Comparison of ENCODE assay signal across 9 cellular contexts in the genomic region with DNA sequence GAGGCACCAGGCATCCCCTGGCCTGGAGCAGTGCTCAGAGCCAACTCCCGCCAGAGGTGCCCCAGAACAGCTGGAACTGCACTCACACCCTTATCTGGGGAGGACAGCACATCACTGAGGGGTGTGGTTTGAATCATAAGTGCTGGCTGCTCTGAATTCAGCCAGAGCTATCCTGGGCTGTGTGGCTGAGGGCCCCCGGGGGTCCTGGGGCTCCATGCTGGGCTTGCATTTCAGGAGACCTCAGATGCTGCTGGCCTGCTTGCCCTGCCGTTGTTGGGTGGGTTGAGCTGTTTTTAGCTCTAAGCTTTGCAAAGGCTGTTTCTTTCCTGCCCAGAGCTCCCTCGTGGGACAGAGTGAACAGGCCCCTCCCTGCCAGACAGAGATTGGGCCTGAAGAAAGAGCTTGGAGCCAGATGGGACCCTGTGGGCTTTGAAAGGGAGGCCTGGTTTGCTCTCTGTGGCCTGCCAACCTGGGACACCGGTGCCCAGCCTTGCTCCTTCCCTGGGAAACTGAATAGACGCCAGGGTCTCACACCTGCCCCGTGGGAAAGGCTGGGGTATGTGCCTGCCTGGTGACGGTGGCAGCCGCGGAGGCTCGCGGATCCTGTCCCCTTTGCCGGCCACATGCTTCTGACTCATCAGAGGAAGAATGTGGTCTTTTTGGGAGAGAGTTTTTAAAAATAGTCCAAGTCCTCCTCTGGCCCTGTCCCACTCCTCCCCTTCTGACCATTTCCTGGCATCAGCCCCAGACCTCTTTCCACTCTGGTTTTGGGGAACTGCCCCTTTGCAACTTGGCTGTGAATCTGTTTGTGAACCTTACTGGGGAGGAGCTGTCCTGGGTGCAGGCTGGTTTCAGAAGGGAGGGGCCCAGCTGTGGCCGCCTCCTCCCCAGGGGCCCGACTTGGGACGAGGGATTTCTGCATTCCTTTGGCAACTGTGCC. TPM values are rescaled to one million over a fixed set of nuclear protein-coding genes. Genes with fewer than 3 reads are reported as not detected.
DNase-seq lines count a peak whose midpoint lies in the region; ATAC-seq and TF ChIP-seq lines count a peak whose summit lies in the region.
"Had no signal": no experiment of that assay in that cellular context is flagged by ENCODE, and none has a peak within 500 bp of the region (broad histone marks: within the 10 kb centered on the region; RNA-seq: fewer than 3 reads in every experiment).

No MANE protein-coding gene starts in this region.

- 7 to 19% methylated on average over 5 to 10 of the region's 16 CpGs for WGBS in esophagus squamous epithelium, 2 donors

- peak overlapping the region; percentile 65 for H3K4me2 ChIP-seq in PC-3 (ENCODE audit: low read length)

- no peaks in the 10 kb centered on the region for H3K9me2 ChIP-seq in PC-3 (replicated peaks; ENCODE audit: low read length)

- no peaks in the 10 kb centered on the region for H4K20me1 ChIP-seq in PC-3 (ENCODE audit: low read length)

- peak overlapping the region; percentile 97 for H3K27ac ChIP-seq in PC-3 (ENCODE audit: low read length)
- peak overlapping the region; percentile 79 to 96 (median 93) for H3K27ac ChIP-seq in esophagus squamous epithelium
- H3K27ac ChIP-seq in muscle layer of duodenum (ENCODE audit: low read length), result peak overlapping the region; percentile 91

- no peaks in the 10 kb centered on the region for H3F3A ChIP-seq in PC-3 (ENCODE audit: low read length, unreplicated experiment)

- TF ChIP-seq CTCF in PC-3 (conservative IDR thresholded peaks at IDR 0.05; ENCODE audit: low read depth, low read length) (no peak), esophagus squamous epithelium (IDR thresholded peaks at IDR 0.05) (no peak), GM10266 (IDR thresholded peaks at IDR 0.05; ENCODE audit: control insufficient read depth, insufficient read depth, low read depth, missing control alignments) (no peak)

- no peaks in the 10 kb centered on the region for H3K9me3 ChIP-seq in PC-3 (ENCODE audit: low read length)
- H3K9me3 ChIP-seq in esophagus squamous epithelium, result no peaks in the 10 kb centered on the region
- H3K9me3 ChIP-seq in muscle layer of duodenum (ENCODE audit: control insufficient read depth in 1 of 2, low read length in 2 of 2), result no peaks in the 10 kb centered on the region

- no peaks in the 10 kb centered on the region for H3K27me3 ChIP-seq in PC-3 (ENCODE audit: low read length)
- no peaks in the 10 kb centered on the region for H3K27me3 ChIP-seq in esophagus squamous epithelium
- H3K27me3 ChIP-seq in muscle layer of duodenum (ENCODE audit: low read depth, low read length), result no peaks in the 10 kb centered on the region

- no peaks in the 10 kb centered on the region for H3K36me3 ChIP-seq in PC-3 (ENCODE audit: low read depth, low read length)
- H3K36me3 ChIP-seq in esophagus squamous epithelium, result no peaks in the 10 kb centered on the region
- H3K36me3 ChIP-seq in muscle layer of duodenum (ENCODE audit: control insufficient read depth in 1 of 2, insufficient read depth in 2 of 2, low read length in 2 of 2), result no peaks in the 10 kb centered on the region

- ATAC-seq in PC-3 (peak; percentile 76), HG03159 (IDR thresholded peaks at IDR 0.05; ENCODE audit: unreplicated experiment) (no peak)

- H3K79me2 ChIP-seq in PC-3 (ENCODE audit: low read length), result peaks cover 35% of the 10 kb centered on the region

- peaks cover 19% of the 10 kb centered on the region for H3K4me1 ChIP-seq in PC-3 (ENCODE audit: insufficient read depth, low read length)
- peaks cover 58 to 100% (median 62%) of the 10 kb centered on the region in 3 donors for H3K4me1 ChIP-seq in esophagus squamous epithelium
- peaks cover 39 to 87% of the 10 kb centered on the region in 2 donors for H3K4me1 ChIP-seq in muscle layer of duodenum (ENCODE audit: control insufficient read depth in 1 of 2, insufficient read depth in 2 of 2, low read length in 2 of 2)

- POLR2A ChIA-PET in PC-3 (lab: Charles Lee; ENCODE audit: unreplicated experiment), result interaction anchor here (1.3 kb wide), 1 partner anchor 16 kb away, joined by 11 read pairs; no protein-coding TSS in a partner anchor

- DNase-seq in ACHN (peak; percentile 48), PC-3 (peak; percentile 86), esophagus squamous epithelium (lab: John Stamatoyannopoulos, UW) (no peak), NCI-H526 treated with DMSO at 0.1 percent for 48 hours (lab: John Stamatoyannopoulos, UW) (no peak), GM10266 (ENCODE audit: extremely low spot score) (no peak), NCI-H345 (lab: John Stamatoyannopoulos, UW) (no peak)
- DNase-seq: SIG-M5 had no signal

- H3K4me3 ChIP-seq in PC-3 (ENCODE audit: low read length), result no peak overlapping the region
- H3K4me3 ChIP-seq in esophagus squamous epithelium, result peak overlapping the region in 3 of 4 donors; percentile 1 to 33 (median 20)
- H3K4me3 ChIP-seq in muscle layer of duodenum (ENCODE audit: low read depth in 1 of 2, low read length in 2 of 2), result no peak overlapping the region

- in situ Hi-C loops in ACHN (cut with HindIII; ENCODE audit: low pct_ligation_motif_present, low pct_unique_long_range_greater_than_20kb, low sequenced_read_pairs), result no loop called here

- peak in 1 of 4 donors; percentile 23 for TF ChIP-seq POLR2A in esophagus squamous epithelium (IDR thresholded peaks at IDR 0.05)

- BruUV-seq in PC-3 (replicated peaks; lab: Mats Ljungman, UMichigan), result TSS peak; percentile 79

- intact Hi-C loops in PC-3 (cut with micrococcal nuclease), result loop anchor here (5.0 kb wide), 1 partner anchor 127 kb away; no protein-coding TSS in a partner anchor
- intact Hi-C loops in esophagus squamous epithelium (cut with DNase I), result no loop called here

- peak overlapping the region; percentile 65 for H2AFZ ChIP-seq in PC-3 (ENCODE audit: low read length)

- CTCF ChIA-PET in PC-3 (lab: Charles Lee), result no interaction called here

- peak overlapping the region; percentile 90 for H3K9ac ChIP-seq in PC-3 (ENCODE audit: low read length)

RNA-seq across cellular contexts. Expression of gene ARHGEF10L, which starts 30.0 kb away (rescaled TPM):
- 11.2 and 11.3 TPM in 2 replicates for total RNA-seq in PC-3 (2014; rRNA removed)
- 10 to 100 TPM; 30.0 to 61.4 (median 44.7) TPM for total RNA-seq in esophagus squamous epithelium

Comparison
In these comparisons a context has a peak if more than half of its experiments do, and no peak if none do; other contexts are left out.
1. DNase-seq: peak in ACHN (single experiment) and PC-3 (single experiment); none in esophagus squamous epithelium (single experiment), NCI-H526 treated with DMSO at 0.1 percent for 48 hours (single experiment), GM10266 (single experiment) and NCI-H345 (single experiment).
2. H3K4me3 ChIP-seq: peak in esophagus squamous epithelium (3 of 4); none in PC-3 (single experiment) and muscle layer of duodenum (0 of 2).
3. Peak in every context shown above with its lines, with median percentiles within 50 percentile points of each other: H3K27ac ChIP-seq.